ENCODE assay signal across 11 cellular contexts in genomic region chr2:174059178-174059874, GRCh38.
DNase-seq lines count a peak whose midpoint lies in the region; ATAC-seq and TF ChIP-seq lines count a peak whose summit lies in the region.
"Had no signal": no experiment of that assay in that cellular context is flagged by ENCODE, and none has a peak within 500 bp of the region (broad histone marks: within the 10 kb centered on the region; RNA-seq: fewer than 3 reads in every experiment).

No MANE protein-coding gene starts in this region.

- no peak overlapping the region for H3K14ac ChIP-seq in IMR-90 (replicated peaks; ENCODE audit: low read depth, low read length)

- H3K4me1 ChIP-seq in ACC112 (ENCODE audit: control insufficient read depth, insufficient read depth, low read length, unreplicated experiment) (peaks cover 13% of the 10 kb centered on the region), IMR-90 (ENCODE audit: control insufficient read depth, insufficient read depth, low read length) (peaks cover 9% of the 10 kb centered on the region; the same call in 1 of the 2 replicates)

- peak overlapping the region; percentile 39 for H2BK5ac ChIP-seq in IMR-90 (ENCODE audit: low read depth, low read length, poor library complexity, severe bottlenecking)

- no peaks in the 10 kb centered on the region for H3K36me3 Mint-ChIP-seq in T-helper 17 cell (ENCODE audit: low read depth)

- POLR2A ChIA-PET in IMR-90 (lab: Charles Lee; ENCODE audit: unreplicated experiment), result no interaction called here

- no TSS peak for BruUV-seq in IMR-90 (replicated peaks; lab: Mats Ljungman, UMichigan)

- no peaks in the 10 kb centered on the region for H3K79me2 ChIP-seq in ACC112 (ENCODE audit: control insufficient read depth, insufficient read depth, low read length, unreplicated experiment)

- no peak overlapping the region for H3K27ac Mint-ChIP-seq in T-helper 17 cell

- peak overlapping the region; percentile 24; the same call in 1 of the 2 replicates for H3K4ac ChIP-seq in IMR-90 (ENCODE audit: low read depth, low read length)

- H3K79me1 ChIP-seq in IMR-90 (ENCODE audit: low read depth in 1 of 2, low read length in 2 of 2), result no peaks in the 10 kb centered on the region

- no peak overlapping the region for H3K9ac ChIP-seq in IMR-90 (ENCODE audit: low read depth, low read length)

- no peaks in the 10 kb centered on the region for H4K20me1 ChIP-seq in IMR-90 (ENCODE audit: insufficient read depth, low read length)

- no peak overlapping the region for H3K56ac ChIP-seq in IMR-90 (ENCODE audit: extremely low read depth, insufficient read depth, low read length)

- peak overlapping the region; percentile 50 for H2AFZ ChIP-seq in ACC112 (ENCODE audit: low read length, unreplicated experiment)
- peak overlapping the region; percentile 45 for H2AFZ ChIP-seq in IMR-90 (replicated peaks; ENCODE audit: low read length, poor library complexity)

- TF ChIP-seq CTCF in IMR-90 (conservative IDR thresholded peaks at IDR 0.05; ENCODE audit: low read depth, low read length), result no peak
- no peak for TF ChIP-seq CTCF in astrocyte of the cerebellum (IDR thresholded peaks at IDR 0.05; ENCODE audit: low read depth, low read length, missing control alignments)

- 96% methylated on average over 4 of the region's 6 CpGs; no CpG with 5 or more reads in 1 of the 2 experiments for WGBS in IMR-90 (ENCODE audit: extremely low coverage in 2 of 2, insufficient read length in 1 of 2), 2 experiments

- H2AK9ac ChIP-seq in IMR-90 (replicated peaks; ENCODE audit: low read depth, low read length, poor library complexity), result peak overlapping the region; percentile 35

- peak overlapping the region in 1 of 2 experiments; percentile 47; a peak in 2 of 4 replicates for H4K8ac ChIP-seq in IMR-90 (ENCODE audit: low read depth in 2 of 2, low read length in 2 of 2)

- H2BK120ac ChIP-seq in IMR-90 (ENCODE audit: low read depth, low read length), result 0 out of 2 replicates have a peak overlapping the region, but pooled peaks have one; percentile 30

- no peak for TF ChIP-seq RAD21 in IMR-90 (IDR thresholded peaks at IDR 0.05; ENCODE audit: low read length)

- no peak overlapping the region for H3K4me2 ChIP-seq in IMR-90 (ENCODE audit: low read depth, low read length)

- DNase-seq in IMR-90, result peak; percentile 93
- DNase-seq in astrocyte of the cerebellum (ENCODE audit: low read depth), result peak; percentile 28
- peak; percentile 93 for DNase-seq in iris pigment epithelial cell (ENCODE audit: low read depth)
- DNase-seq in COR-L47 (lab: John Stamatoyannopoulos, UW), result no peak
- no peak for DNase-seq in T-helper 17 cell
- DNase-seq in NCI-H524 treated with DMSO at 0.1 percent for 48 hours (lab: John Stamatoyannopoulos, UW), result no peak
- DNase-seq: activated CD8-positive, alpha-beta memory T cell treated with anti-CD3 and anti-CD28 coated beads, Interleukin-2, amount 50 U/mL, for 48 hours; NCI-H1930; stimulated activated CD8-positive, alpha-beta memory T cell treated with anti-CD3 and anti-CD28 coated beads, Interleukin-4, amount 100 ng/mL, for 48 hours had no signal

- no peaks in the 10 kb centered on the region for H3K27me3 ChIP-seq in ACC112 (ENCODE audit: insufficient read depth, low read length)
- H3K27me3 ChIP-seq in IMR-90 (ENCODE audit: control insufficient read depth, insufficient read depth, low read length), result no peaks in the 10 kb centered on the region

- H3K9me3 ChIP-seq in IMR-90 (ENCODE audit: control insufficient read depth, insufficient read depth, low read length), result no peaks in the 10 kb centered on the region
- no peaks in the 10 kb centered on the region for H3K9me3 ChIP-seq in T-helper 17 cell (ENCODE audit: control insufficient read depth, low read length, poor library complexity, severe bottlenecking)

- H3K4me1 Mint-ChIP-seq in T-helper 17 cell, result no peaks in the 10 kb centered on the region

- peaks cover 8% of the 10 kb centered on the region for H3K9me1 ChIP-seq in IMR-90 (ENCODE audit: insufficient read depth, low read length)

- H3K36me3 ChIP-seq in ACC112 (ENCODE audit: insufficient read depth, low read length) (no peaks in the 10 kb centered on the region), IMR-90 (ENCODE audit: control insufficient read depth, insufficient read depth, low read length) (no peaks in the 10 kb centered on the region)

- H4K91ac ChIP-seq in IMR-90 (ENCODE audit: insufficient read depth, low read depth, low read length), result no peak overlapping the region

- no peak overlapping the region for H3K4me3 ChIP-seq in ACC112 (ENCODE audit: low read depth, low read length)
- H3K4me3 ChIP-seq in IMR-90 (ENCODE audit: insufficient read depth, low read depth, low read length), result no peak overlapping the region
- H3K4me3 ChIP-seq in astrocyte of the cerebellum (ENCODE audit: low read depth, low read length), result no peak overlapping the region

- peak overlapping the region; percentile 19; the same call in 1 of the 2 replicates for H4K5ac ChIP-seq in IMR-90 (ENCODE audit: low read depth, low read length)

- intact Hi-C loops in IMR-90 (cut with micrococcal nuclease), result loop anchor here (10.0 kb wide), 3 partner anchors 185 to 485 kb away; partner anchors contain the start of gene OLA1

- ATAC-seq in IMR-90 (ENCODE audit: low read depth), result peak; percentile 78
- no peak for ATAC-seq in T-helper 17 cell
- no peak for ATAC-seq in HG03342 (IDR thresholded peaks at IDR 0.05; ENCODE audit: unreplicated experiment)

- H3K23ac ChIP-seq in IMR-90 (ENCODE audit: low read depth, low read length), result no peak overlapping the region

- peaks cover 13% of the 10 kb centered on the region for H3K27me3 Mint-ChIP-seq in T-helper 17 cell

- H3K4me3 Mint-ChIP-seq in T-helper 17 cell, result no peak overlapping the region

- CTCF ChIA-PET in IMR-90 (lab: Yijun Ruan, JAX), result no interaction called here

- dilution Hi-C loops in IMR-90 (cut with HindIII; ENCODE audit: low sequenced_read_pairs, unreplicated experiment), result no loop called here

- H2BK15ac ChIP-seq in IMR-90 (ENCODE audit: low read depth, low read length), result 0 out of 3 replicates have a peak overlapping the region, but pooled peaks have one; percentile 6

- H2BK20ac ChIP-seq in IMR-90 (ENCODE audit: low read depth, low read length), result 0 out of 2 replicates have a peak overlapping the region, but pooled peaks have one; percentile 28

- H3K27ac ChIP-seq in ACC112 (ENCODE audit: low read depth, low read length) (peak overlapping the region; percentile 25; the same call in 1 of the 2 replicates), IMR-90 (ENCODE audit: insufficient read depth, low read length) (peak overlapping the region; percentile 26; the same call in 1 of the 2 replicates)

- H2AK5ac ChIP-seq in IMR-90 (ENCODE audit: low read depth, low read length), result peak overlapping the region; percentile 76; the same call in 1 of the 2 replicates

- in situ Hi-C loops in IMR-90 (cut with MboI; ENCODE audit: low sequenced_read_pairs), result loop anchor here (25.0 kb wide), 1 partner anchor 647 kb away; no protein-coding TSS in a partner anchor
- in situ Hi-C loops in astrocyte of the cerebellum (cut with HindIII; ENCODE audit: low sequenced_read_pairs), result no loop called here

- TF ChIP-seq POLR2A in IMR-90 (IDR thresholded peaks at IDR 0.05; ENCODE audit: low read depth, low read length), result no peak

- H3K18ac ChIP-seq in IMR-90 (ENCODE audit: low read depth, low read length), result 0 out of 2 replicates have a peak overlapping the region, but pooled peaks have one; percentile 20

TF ChIP-seq in IMR-90, 13 proteins besides CTCF, POLR2A, EP300 and RAD21:
- TF ChIP-seq ELK1 (IDR thresholded peaks at IDR 0.05; ENCODE audit: borderline replicate concordance, low read depth, low read length) (no peak), CEBPB (IDR thresholded peaks at IDR 0.05; ENCODE audit: low read depth, low read length) (no peak), MXI1 (IDR thresholded peaks at IDR 0.05; ENCODE audit: borderline replicate concordance, low read depth, low read length) (peak; percentile 99), BHLHE40 (IDR thresholded peaks at IDR 0.05; ENCODE audit: low read depth, low read length) (peak; percentile 95), MAZ (IDR thresholded peaks at IDR 0.05; ENCODE audit: borderline replicate concordance, low read depth, low read length) (no peak), USF2 (IDR thresholded peaks at IDR 0.05; ENCODE audit: low read depth, low read length) (peak; percentile 83), MAFK (IDR thresholded peaks at IDR 0.05; ENCODE audit: low read depth, low read length) (no peak), RFX5 (IDR thresholded peaks at IDR 0.05; ENCODE audit: low read depth, low read length) (no peak), FOS (IDR thresholded peaks at IDR 0.05; ENCODE audit: low read depth, low read length) (peak; percentile 76), NFE2L2 (IDR thresholded peaks at IDR 0.05; ENCODE audit: low read depth, low read length) (no peak), SMC3 (IDR thresholded peaks at IDR 0.05; ENCODE audit: low read depth, low read length) (no peak), CHD1 (IDR thresholded peaks at IDR 0.05; ENCODE audit: low read depth, low read length) (no peak), RCOR1 (IDR thresholded peaks at IDR 0.05; ENCODE audit: insufficient replicate concordance, low read length) (no peak)

Comparison
In these comparisons a context has a peak if more than half of its experiments do, and no peak if none do; other contexts are left out.
1. DNase-seq: peak in IMR-90 (single experiment), astrocyte of the cerebellum (single experiment) and iris pigment epithelial cell (single experiment); none in COR-L47 (single experiment), T-helper 17 cell (0 of 3) and NCI-H524 treated with DMSO at 0.1 percent for 48 hours (single experiment).